Comparison of ENCODE assay signal across 14 cellular contexts in the genomic region with DNA sequence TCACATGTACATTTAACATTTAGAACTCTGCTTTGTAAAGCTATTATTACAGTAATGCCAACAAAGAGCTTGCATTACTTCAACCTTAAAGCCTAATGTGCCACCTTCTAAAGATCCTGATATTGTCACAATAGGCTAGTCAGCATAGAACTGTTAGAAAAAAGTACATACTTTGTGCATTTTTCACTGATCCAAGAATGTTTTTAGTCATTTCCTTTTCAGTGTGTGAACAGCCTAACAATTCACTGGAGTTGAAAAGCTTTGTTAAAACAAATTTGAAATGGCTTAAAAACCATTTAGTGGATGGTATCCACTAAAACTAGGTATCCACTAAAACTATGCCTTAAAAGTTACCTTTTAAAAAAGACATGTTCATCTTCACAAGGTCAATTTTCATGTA. TPM values are rescaled to one million over a fixed set of nuclear protein-coding genes. Genes with fewer than 3 reads are reported as not detected.
DNase-seq lines count a peak whose midpoint lies in the region; ATAC-seq and TF ChIP-seq lines count a peak whose summit lies in the region.
"Had no signal": no experiment of that assay in that cellular context is flagged by ENCODE, and none has a peak within 500 bp of the region (broad histone marks: within the 10 kb centered on the region; RNA-seq: fewer than 3 reads in every experiment).

No MANE protein-coding gene starts in this region.

- no peaks in the 10 kb centered on the region for H3K9me3 Mint-ChIP-seq in type B pancreatic cell

- peaks cover 50% of the 10 kb centered on the region for H3K36me3 Mint-ChIP-seq in type B pancreatic cell

- H3K36me3 ChIP-seq in cardiac muscle cell (peaks cover 73% of the 10 kb centered on the region), heart right ventricle (peaks cover 0 to 90% (median 54%) of the 10 kb centered on the region in 9 donors), RWPE2 (ENCODE audit: low read depth) (peaks cover 85% of the 10 kb centered on the region)
- H3K36me3 ChIP-seq in effector memory CD4-positive, alpha-beta T cell (ENCODE audit: control insufficient read depth, insufficient read depth, low read length), result peaks cover 65% of the 10 kb centered on the region

- H3K4me3 Mint-ChIP-seq in type B pancreatic cell, result no peak overlapping the region

- no peaks in the 10 kb centered on the region for H3K4me1 ChIP-seq in cardiac muscle cell (ENCODE audit: low read depth)
- peaks cover 0 to 30% (median 23%) of the 10 kb centered on the region in 9 donors for H3K4me1 ChIP-seq in heart right ventricle
- peaks cover 13% of the 10 kb centered on the region for H3K4me1 ChIP-seq in RWPE2 (ENCODE audit: insufficient read depth, poor library complexity, severe bottlenecking)
- peaks cover 13% of the 10 kb centered on the region for H3K4me1 ChIP-seq in effector memory CD4-positive, alpha-beta T cell (ENCODE audit: control insufficient read depth, insufficient read depth, low read length, poor library complexity, severe bottlenecking)

- intact Hi-C loops in heart right ventricle (cut with DNase I), result loop anchor here in 4 of 10 donors (10.0 kb wide), 4 partner anchors 69 to 291 kb away; no protein-coding TSS in a partner anchor

- peak overlapping the region; percentile 68 for H3K27ac Mint-ChIP-seq in type B pancreatic cell

- H3K4me3 ChIP-seq in cardiac muscle cell, result no peak overlapping the region
- H3K4me3 ChIP-seq in heart right ventricle, result no peak overlapping the region
- no peak overlapping the region for H3K4me3 ChIP-seq in RWPE2 (ENCODE audit: severe bottlenecking)
- H3K4me3 ChIP-seq in effector memory CD4-positive, alpha-beta T cell (ENCODE audit: insufficient read depth, low read depth, low read length, poor library complexity, severe bottlenecking), result no peak overlapping the region
- H3K4me3 ChIP-seq: coronary artery, gastrocnemius medialis had no signal

- no peaks in the 10 kb centered on the region for H3K27me3 ChIP-seq in cardiac muscle cell
- no peaks in the 10 kb centered on the region for H3K27me3 ChIP-seq in heart right ventricle
- H3K27me3 ChIP-seq in RWPE2 (ENCODE audit: insufficient read depth, poor library complexity, severe bottlenecking), result no peaks in the 10 kb centered on the region
- H3K27me3 ChIP-seq in effector memory CD4-positive, alpha-beta T cell (replicated peaks; ENCODE audit: control insufficient read depth, insufficient read depth, low read length, poor library complexity, severe bottlenecking), result no peaks in the 10 kb centered on the region
- H3K27me3 ChIP-seq: gastrocnemius medialis, stomach had no signal

- TF ChIP-seq CTCF in cardiac muscle cell (IDR thresholded peaks at IDR 0.05; ENCODE audit: low read depth, low read length), result no peak
- no peak for TF ChIP-seq CTCF in heart right ventricle (IDR thresholded peaks at IDR 0.05)
- TF ChIP-seq CTCF in RWPE2 (IDR thresholded peaks at IDR 0.05; ENCODE audit: poor library complexity, severe bottlenecking), result no peak
- TF ChIP-seq CTCF in type B pancreatic cell (conservative IDR thresholded peaks at IDR 0.05), result no peak

- H3K27me3 Mint-ChIP-seq in type B pancreatic cell, result no peaks in the 10 kb centered on the region

- no peak for DNase-seq in cardiac muscle cell (ENCODE audit: low read depth in 1 of 2, low spot score in 1 of 2)
- DNase-seq in heart right ventricle, result no peak
- DNase-seq in RWPE2 (ENCODE audit: low spot score), result no peak
- no peak for DNase-seq in epithelial cell of prostate (ENCODE audit: low read depth, low spot score)
- no peak for DNase-seq in type B pancreatic cell (ENCODE audit: extremely low spot score, unreplicated experiment)
- DNase-seq in C1 segment of cervical spinal cord (lab: John Stamatoyannopoulos, UW), result no peak
- no peak for DNase-seq in MV-4-11 (lab: John Stamatoyannopoulos, UW)
- DNase-seq in effector memory CD4-positive, alpha-beta T cell, result no peak
- DNase-seq: activated naive CD4-positive, alpha-beta T cell treated with Interleukin-2 at 50 U/mL for 16 hours; gastrocnemius medialis; stimulated activated CD4-positive, alpha-beta T cell treated with anti-CD3 and anti-CD28 coated beads, Interleukin-4, amount 100 ng/mL, for 4 hours; stomach had no signal

- ATAC-seq in heart right ventricle (no peak), RWPE2 (ENCODE audit: low read depth) (no peak)
- ATAC-seq: activated CD4-positive, CD25-positive, alpha-beta regulatory T cell treated with anti-CD3 and anti-CD28 coated beads, Interleukin-2, amount 50 U/mL, for 24 hours; gastrocnemius medialis had no signal

- H3K9me3 ChIP-seq in cardiac muscle cell (ENCODE audit: low read depth) (no peaks in the 10 kb centered on the region), heart right ventricle (no peaks in the 10 kb centered on the region), RWPE2 (ENCODE audit: severe bottlenecking) (no peaks in the 10 kb centered on the region)
- H3K9me3 ChIP-seq in effector memory CD4-positive, alpha-beta T cell (ENCODE audit: control insufficient read depth, low read length), result no peaks in the 10 kb centered on the region
- H3K9me3 ChIP-seq: gastrocnemius medialis, stomach had no signal

- H3K27ac ChIP-seq in cardiac muscle cell (peak overlapping the region; percentile 93), heart right ventricle (no peak overlapping the region), RWPE2 (ENCODE audit: poor library complexity, severe bottlenecking) (peak overlapping the region; percentile 78), epithelial cell of prostate (peak overlapping the region; percentile 33)
- no peak overlapping the region for H3K27ac ChIP-seq in effector memory CD4-positive, alpha-beta T cell (ENCODE audit: insufficient read depth, low read length, poor library complexity, severe bottlenecking)
- H3K27ac ChIP-seq: coronary artery, gastrocnemius medialis had no signal

- peaks cover 17% of the 10 kb centered on the region for H3K4me1 Mint-ChIP-seq in type B pancreatic cell (ENCODE audit: unreplicated experiment)

RNA-seq across cellular contexts. Expression of a gene that starts 4.5 kb away (rescaled TPM):
- total RNA-seq in cardiac muscle cell (752 and 960 TPM in 2 replicates), heart right ventricle (1,000 to 10,000 TPM in 2 of 10 donors, 100 to 1,000 TPM in 8; 741 to 1,132 (median 846) TPM), type B pancreatic cell (ENCODE audit: low replicate concordance) (2,791 and 2,920 TPM in 2 replicates)
- polyA plus RNA-seq in cardiac muscle cell (637 and 654 TPM in 2 replicates), heart right ventricle (1,000 to 10,000 TPM; 1,705 to 2,340 TPM)

RNA-seq across cellular contexts. Expression of a gene that starts 33.3 kb away (rescaled TPM):
- total RNA-seq in cardiac muscle cell (1.7 and 1.9 TPM in 2 replicates), heart right ventricle (1 to 10 TPM; 1.7 to 8.7 (median 4.0) TPM), type B pancreatic cell (ENCODE audit: low replicate concordance) (9.2 and 15.3 TPM in 2 replicates)
- polyA plus RNA-seq in cardiac muscle cell (0.24 and 1.1 TPM in 2 replicates), heart right ventricle (under 1 TPM; 0.52 to 0.88 TPM)

Comparison
In these comparisons a context has a peak if more than half of its experiments do, and no peak if none do; other contexts are left out.
1. H3K27ac ChIP-seq: peak in cardiac muscle cell (single experiment), RWPE2 (single experiment) and epithelial cell of prostate (single experiment); none in heart right ventricle (0 of 10) and effector memory CD4-positive, alpha-beta T cell (single experiment).